In genomic region chr4:15232725-15233597, GRCh38 we compare ENCODE assay signal across 9 cellular contexts.
DNase-seq lines count a peak whose midpoint lies in the region; ATAC-seq and TF ChIP-seq lines count a peak whose summit lies in the region.
"Had no signal": no experiment of that assay in that cellular context is flagged by ENCODE, and none has a peak within 500 bp of the region (broad histone marks: within the 10 kb centered on the region; RNA-seq: fewer than 3 reads in every experiment).

No MANE protein-coding gene starts in this region.

- ATAC-seq in GM18508 (IDR thresholded peaks at IDR 0.05; ENCODE audit: insufficient read depth, unreplicated experiment) (peak; percentile 27), HG02973 (IDR thresholded peaks at IDR 0.05; ENCODE audit: unreplicated experiment) (no peak)

- H2BK120ac ChIP-seq in mesendoderm (ENCODE audit: low read depth, low read length): no peak overlapping the region

- H4K8ac ChIP-seq in mesendoderm (ENCODE audit: low read depth, low read length): no peak overlapping the region

- no CpG with 5 or more reads among the region's 10 CpGs for WGBS in mesendoderm (ENCODE audit: extremely low coverage, insufficient coverage, low lambda C conversion rate)

- no peaks in the 10 kb centered on the region for H3K36me3 ChIP-seq in mesendoderm (ENCODE audit: control insufficient read depth, insufficient read depth, low read length)

- no peaks in the 10 kb centered on the region for H3K79me1 ChIP-seq in mesendoderm (ENCODE audit: low read length)

- H3K27me3 ChIP-seq in mesendoderm (ENCODE audit: insufficient read depth, low read length, poor library complexity): no peaks in the 10 kb centered on the region

- H3K4me3 ChIP-seq in cardiac fibroblast (replicated peaks in 1 of 2; ENCODE audit: low read depth in 2 of 2, low read length in 2 of 2) (no peak overlapping the region), mesendoderm (ENCODE audit: low read length) (no peak overlapping the region)

- no peak overlapping the region for H3K4ac ChIP-seq in mesendoderm (ENCODE audit: low read depth, low read length)

- no peak overlapping the region for H3K56ac ChIP-seq in mesendoderm (ENCODE audit: low read length)

- H3K79me2 ChIP-seq in mesendoderm (ENCODE audit: control insufficient read depth, insufficient read depth, low read length): no peaks in the 10 kb centered on the region

- DNase-seq in M059J (ENCODE audit: low read depth) (peak; percentile 75), cardiac fibroblast (ENCODE audit: low read depth in 2 of 2) (peak; percentile 51 to 84), mesendoderm (peak; percentile 44), SHP77 treated with DMSO at 0.1 percent for 48 hours (lab: John Stamatoyannopoulos, UW) (no peak), NCI-H187 (lab: John Stamatoyannopoulos, UW) (no peak), HT-29 (ENCODE audit: low spot score) (no peak)

- H3K27ac ChIP-seq in mesendoderm (ENCODE audit: low read depth, low read length): no peak overlapping the region
- H3K27ac ChIP-seq: epithelial cell of prostate had no signal

- H4K5ac ChIP-seq in mesendoderm (ENCODE audit: low read length): peak overlapping the region; percentile 33

- H2BK5ac ChIP-seq in mesendoderm (ENCODE audit: low read length): no peak overlapping the region

- H3K23ac ChIP-seq in mesendoderm (ENCODE audit: low read length): no peak overlapping the region

- peaks cover 5% of the 10 kb centered on the region for H3K4me1 ChIP-seq in mesendoderm (ENCODE audit: control insufficient read depth, low read depth, low read length)

- H3K9ac ChIP-seq in mesendoderm (ENCODE audit: low read length): peak overlapping the region; percentile 5

- no peak overlapping the region for H3K4me2 ChIP-seq in mesendoderm (ENCODE audit: low read length)

- H2BK15ac ChIP-seq in mesendoderm (replicated peaks; ENCODE audit: low read depth): no peak overlapping the region

- no peak overlapping the region for H2AK5ac ChIP-seq in mesendoderm (ENCODE audit: low read length)

- no peak overlapping the region for H3K18ac ChIP-seq in mesendoderm (ENCODE audit: low read length)

- TF ChIP-seq CTCF in cardiac fibroblast (IDR thresholded peaks at IDR 0.05; ENCODE audit: low read depth, low read length): no peak

Comparison
In these comparisons a context has a peak if more than half of its experiments do, and no peak if none do; other contexts are left out.
1. DNase-seq: peak in M059J (single experiment), cardiac fibroblast (2 of 2) and mesendoderm (single experiment); none in SHP77 treated with DMSO at 0.1 percent for 48 hours (single experiment), NCI-H187 (0 of 2) and HT-29 (single experiment).